26 cellular contexts compared by ENCODE assay signal in the genomic region with DNA sequence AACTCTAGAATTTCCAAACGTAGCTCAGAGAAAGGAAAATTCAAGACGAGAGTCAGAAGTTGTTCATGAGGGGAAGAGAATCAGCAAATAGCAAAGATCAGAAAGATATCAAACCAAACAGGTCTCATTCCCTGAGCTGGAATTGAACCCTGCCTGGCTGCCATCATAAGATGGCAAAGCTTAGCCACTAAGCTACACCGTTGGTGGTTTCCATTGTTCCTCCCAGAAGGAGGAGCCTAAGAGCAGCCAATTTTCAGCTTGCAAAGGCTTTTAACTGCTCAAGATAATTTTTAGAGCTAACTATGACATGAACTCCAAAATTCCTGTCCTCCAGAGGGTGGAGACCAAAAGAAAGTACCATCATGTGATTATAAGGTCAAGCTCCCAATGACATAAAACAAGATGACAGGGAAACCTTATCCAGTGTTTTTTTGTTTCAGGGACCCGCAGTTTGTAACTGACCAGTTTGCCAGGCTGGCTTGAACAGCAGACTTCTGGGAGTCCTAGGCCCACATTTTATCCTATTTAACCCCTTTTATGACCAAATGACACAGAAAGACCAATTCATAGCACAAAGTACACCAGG.
"Had no signal": no experiment of that assay in that cellular context is flagged by ENCODE, and none has a peak within 500 bp of the region (broad histone marks: within the 10 kb centered on the region; RNA-seq: fewer than 3 reads in every experiment).

No MANE protein-coding gene starts in this region.

- DNase-seq: activated CD4-positive, alpha-beta memory T cell treated with anti-CD3 and anti-CD28 coated beads for 36 hours; activated CD4-positive, alpha-beta T cell treated with anti-CD3 and anti-CD28 coated beads, Interleukin-2, amount 10 ng/mL, durations not matched to agents 7 days and 5 days; activated CD4-positive, CD25-positive, alpha-beta regulatory T cell; activated CD8-positive, alpha-beta memory T cell treated with anti-CD3 and anti-CD28 coated beads for 24 hours; activated gamma-delta T cell; activated naive CD4-positive, alpha-beta T cell treated with anti-CD3 and anti-CD28 coated beads for 36 hours; activated T-cell treated with anti-CD3 and anti-CD28 coated beads, Interleukin-2, amount 50 U/mL, for 4 hours; amygdala; brain microvascular endothelial cell; KG1; NCI-H1048; NCI-H146; NCI-H1930; NCI-H345; NCI-H510A; NCI-H526 treated with DMSO at 0.1 percent for 48 hours; NCI-H82; NK-92 treated with Interleukin-12 subunit alpha and Interleukin-12 subunit beta, amount 100 ng/mL, for 24 hours; Peyer's patch; SHP77; T-helper 2 cell; T1000 had no signal

- H3K27ac Mint-ChIP-seq: activated CD4-positive, alpha-beta memory T cell treated with anti-CD3 and anti-CD28 coated beads for 36 hours; activated CD4-positive, alpha-beta T cell treated with anti-CD3 and anti-CD28 coated beads, Interleukin-2, amount 10 ng/mL, durations not matched to agents 7 days and 5 days; activated naive CD4-positive, alpha-beta T cell treated with anti-CD3 and anti-CD28 coated beads for 36 hours; activated naive CD8-positive, alpha-beta T cell had no signal

- H3K4me1 ChIP-seq: Peyer's patch, SJSA1 had no signal

- H3K27ac ChIP-seq: brain microvascular endothelial cell, cardiac muscle cell, Peyer's patch, SJSA1 had no signal

- H3K36me3 Mint-ChIP-seq: activated CD4-positive, alpha-beta memory T cell treated with anti-CD3 and anti-CD28 coated beads for 36 hours; activated naive CD8-positive, alpha-beta T cell had no signal

- H3K36me3 ChIP-seq: brain microvascular endothelial cell, cardiac muscle cell, Peyer's patch, SJSA1 had no signal

- H3K4me3 Mint-ChIP-seq: activated CD4-positive, alpha-beta memory T cell treated with anti-CD3 and anti-CD28 coated beads for 36 hours; activated CD4-positive, alpha-beta T cell treated with anti-CD3 and anti-CD28 coated beads, Interleukin-2, amount 10 ng/mL, durations not matched to agents 7 days and 5 days; activated naive CD4-positive, alpha-beta T cell treated with anti-CD3 and anti-CD28 coated beads for 36 hours; activated naive CD8-positive, alpha-beta T cell; activated T-cell treated with anti-CD3 and anti-CD28 coated beads, Interleukin-2, amount 50 U/mL, for 4 hours had no signal

- H3K27me3 ChIP-seq: cardiac muscle cell, Peyer's patch had no signal

- H3K4me3 ChIP-seq: cardiac muscle cell, Peyer's patch, SJSA1 had no signal

- ATAC-seq: activated T-cell treated with anti-CD3 and anti-CD28 coated beads, Interleukin-2, amount 50 U/mL, for 4 hours had no signal

- H3K9me3 ChIP-seq: Peyer's patch, SJSA1 had no signal

- FAIRE-seq: TTC549 had no signal

- H3K9me3 Mint-ChIP-seq: activated CD4-positive, alpha-beta memory T cell treated with anti-CD3 and anti-CD28 coated beads for 36 hours; activated CD4-positive, alpha-beta T cell treated with anti-CD3 and anti-CD28 coated beads, Interleukin-2, amount 10 ng/mL, durations not matched to agents 7 days and 5 days; activated naive CD4-positive, alpha-beta T cell treated with anti-CD3 and anti-CD28 coated beads for 36 hours; activated T-cell treated with anti-CD3 and anti-CD28 coated beads, Interleukin-2, amount 50 U/mL, for 4 hours had no signal

- H3K4me1 Mint-ChIP-seq: activated CD4-positive, alpha-beta T cell treated with anti-CD3 and anti-CD28 coated beads, Interleukin-2, amount 10 ng/mL, durations not matched to agents 7 days and 5 days had no signal
